Comparison of ENCODE assay signal across 13 cellular contexts in genomic region chr15:68618339-68619302, GRCh38. TPM values are rescaled to one million over a fixed set of nuclear protein-coding genes. Genes with fewer than 3 reads are reported as not detected.
DNase-seq lines count a peak whose midpoint lies in the region; ATAC-seq, FAIRE-seq and TF ChIP-seq lines count a peak whose summit lies in the region.
"Had no signal": no experiment of that assay in that cellular context is flagged by ENCODE, and none has a peak within 500 bp of the region (broad histone marks: within the 10 kb centered on the region; RNA-seq: fewer than 3 reads in every experiment).

No MANE protein-coding gene starts in this region.

- no peaks in the 10 kb centered on the region for H3K36me3 ChIP-seq in K562 (ENCODE audit: control insufficient read depth, insufficient read depth, low read length)
- H3K36me3 ChIP-seq in ascending aorta: no peaks in the 10 kb centered on the region
- no peaks in the 10 kb centered on the region for H3K36me3 ChIP-seq in effector memory CD4-positive, alpha-beta T cell (ENCODE audit: control insufficient read depth, insufficient read depth, low read length)

- no peaks in the 10 kb centered on the region for H3K79me2 ChIP-seq in K562 (ENCODE audit: control insufficient read depth, insufficient read depth, low read length)

- no peak overlapping the region for H3K4me2 ChIP-seq in K562 (ENCODE audit: insufficient read depth, low read length)

- no peak for TF ChIP-seq RAD21 in K562 (CRISPR knock-in tag; conservative IDR thresholded peaks at IDR 0.05 in 1 of 2, IDR thresholded peaks at IDR 0.05 in 1 of 2)

- intact Hi-C loops in K562 (cut with micrococcal nuclease) (no loop called here), ascending aorta (cut with DNase I) (no loop called here)

- BruUV-seq in K562 (replicated peaks; lab: Mats Ljungman, UMichigan): no TSS peak

- in situ Hi-C loops in K562 (cut with MboI): no loop called here

- H3K4me1 ChIP-seq in K562 (replicated peaks in 1 of 2; ENCODE audit: control insufficient read depth in 2 of 2, insufficient read depth in 2 of 2, low read length in 2 of 2) (0 out of 5 replicates have a peak, but pooled peaks cover 0 to 3% of the 10 kb centered on the region in 2 experiments), ascending aorta (peaks cover 0 to 14% of the 10 kb centered on the region in 2 donors)
- no peaks in the 10 kb centered on the region for H3K4me1 ChIP-seq in effector memory CD4-positive, alpha-beta T cell (ENCODE audit: control insufficient read depth, insufficient read depth, low read length, poor library complexity, severe bottlenecking)

- TF ChIP-seq CTCF in NB4 (IDR thresholded peaks at IDR 0.05; ENCODE audit: low read depth, low read length) (no peak), K562 (IDR thresholded peaks at IDR 0.05 in 2 of 3, conservative IDR thresholded peaks at IDR 0.05 in 1 of 3; ENCODE audit: insufficient read depth in 2 of 3, low read depth in 1 of 3, low read length in 3 of 3) (no peak), ascending aorta (IDR thresholded peaks at IDR 0.05) (no peak)

- peak; percentile 82 for DNase-seq in DMS 273 (lab: John Stamatoyannopoulos, UW; ENCODE audit: unreplicated experiment)
- DNase-seq in NB4 (ENCODE audit: low read depth): peak; percentile 14
- no peak for DNase-seq in K562 (ENCODE audit: extremely low read depth in 1 of 4, low spot score in 3 of 4)
- no peak for DNase-seq in ascending aorta (ENCODE audit: low spot score in 2 of 2)
- DNase-seq in activated CD4-positive, CD25-positive, alpha-beta regulatory T cell treated with anti-CD3 and anti-CD28 coated beads, Interleukin-2, amount 50 U/mL, for 72 hours: no peak
- DNase-seq in effector memory CD4-positive, alpha-beta T cell: no peak
- DNase-seq: activated CD4-positive, alpha-beta T cell treated with anti-CD3 and anti-CD28 coated beads for 1 hour; activated naive CD4-positive, alpha-beta T cell treated with Interleukin-2 at 50 U/mL for 16 hours; DMS79; immature natural killer cell; KBM-7 had no signal

- H2AFZ ChIP-seq in K562 (ENCODE audit: low read depth, low read length): no peak overlapping the region

- no peak overlapping the region for H3K4me3 ChIP-seq in NB4 (ENCODE audit: low read depth, low read length)
- H3K4me3 ChIP-seq in K562: no peak overlapping the region
- no peak overlapping the region for H3K4me3 ChIP-seq in ascending aorta
- H3K4me3 ChIP-seq in effector memory CD4-positive, alpha-beta T cell (ENCODE audit: insufficient read depth, low read depth, low read length, poor library complexity, severe bottlenecking): no peak overlapping the region

- H3K27me3 ChIP-seq in K562 (ENCODE audit: control insufficient read depth in 2 of 2, insufficient read depth in 2 of 2, low read length in 2 of 2): peaks cover 19 to 45% of the 10 kb centered on the region in 2 experiments
- H3K27me3 ChIP-seq in layer of hippocampus (ENCODE audit: control insufficient read depth, insufficient read depth, low read length): no peaks in the 10 kb centered on the region
- no peaks in the 10 kb centered on the region for H3K27me3 ChIP-seq in ascending aorta
- H3K27me3 ChIP-seq in effector memory CD4-positive, alpha-beta T cell (replicated peaks; ENCODE audit: control insufficient read depth, insufficient read depth, low read length, poor library complexity, severe bottlenecking): no peaks in the 10 kb centered on the region

- FAIRE-seq in K562 (lab: Jason Lieb, UNC): no peak

- CTCF ChIA-PET in K562 (lab: Yijun Ruan, JAX; ENCODE audit: low intra/inter-chr PET ratio): no interaction called here

- H3K9ac ChIP-seq in K562 (ENCODE audit: insufficient read depth in 1 of 2, low read depth in 2 of 2, low read length in 2 of 2): no peak overlapping the region

- POLR2A ChIA-PET in K562 (lab: Yijun Ruan, JAX): no interaction called here

- H3K9me3 ChIP-seq in K562 (replicated peaks; ENCODE audit: control insufficient read depth, insufficient read depth, low read depth, low read length) (no peaks in the 10 kb centered on the region), ascending aorta (no peaks in the 10 kb centered on the region)
- H3K9me3 ChIP-seq in effector memory CD4-positive, alpha-beta T cell (ENCODE audit: control insufficient read depth, low read length): no peaks in the 10 kb centered on the region

- no peak for TF ChIP-seq EP300 in K562 (IDR thresholded peaks at IDR 0.05; ENCODE audit: low read length)

- no peak for ATAC-seq in K562
- no peak for ATAC-seq in HG02981 (IDR thresholded peaks at IDR 0.05; ENCODE audit: unreplicated experiment)

- TF ChIP-seq POLR2A in NB4 (IDR thresholded peaks at IDR 0.05; ENCODE audit: extremely low read depth, insufficient read length) (no peak), K562 (conservative IDR thresholded peaks at IDR 0.05) (no peak)

- no peaks in the 10 kb centered on the region for H3K9me1 ChIP-seq in K562 (ENCODE audit: control insufficient read depth, insufficient read depth, low read length)

- WGBS in K562 (ENCODE audit: insufficient coverage, low coverage, missing lambda C conversion rate): 0% methylated on average over 7 of the region's 7 CpGs

- H4K20me1 ChIP-seq in K562 (replicated peaks; ENCODE audit: control insufficient read depth, insufficient read depth, low read length): peaks cover 4% of the 10 kb centered on the region; the same call in 1 of the 2 replicates

- H3K27ac ChIP-seq in K562 (ENCODE audit: extremely low read depth, low read depth, low read length) (no peak overlapping the region), layer of hippocampus (ENCODE audit: low read depth, low read length) (peak overlapping the region; percentile 95), ascending aorta (no peak overlapping the region)
- no peak overlapping the region for H3K27ac ChIP-seq in effector memory CD4-positive, alpha-beta T cell (ENCODE audit: insufficient read depth, low read length, poor library complexity, severe bottlenecking)

TF ChIP-seq in K562, 482 proteins besides CTCF, POLR2A, EP300 and RAD21 (continues in another document):
- TF ChIP-seq CBX8 (IDR thresholded peaks at IDR 0.05; ENCODE audit: borderline replicate concordance, extremely low read depth, low read depth, low read length, poor library complexity, severe bottlenecking) (no peak), MEIS2 (IDR thresholded peaks at IDR 0.05; ENCODE audit: partially characterized antibody) (peak; percentile 46), CEBPG (CRISPR knock-in tag; IDR thresholded peaks at IDR 0.05) (no peak), CEBPG (tag; conservative IDR thresholded peaks at IDR 0.05 in 1 of 2, IDR thresholded peaks at IDR 0.05 in 1 of 2) (peak in 1 of 2 experiments; percentile 68; a peak in 2 of 4 replicates), REST (CRISPR knock-in tag; IDR thresholded peaks at IDR 0.05; ENCODE audit: low read depth) (no peak), CREB5 (CRISPR knock-in tag; IDR thresholded peaks at IDR 0.05) (no peak)

RNA-seq across cellular contexts. Expression of gene CORO2B, which starts 39.8 kb away (rescaled TPM):
- not detected in 2 replicates for total RNA-seq in K562 (2011; cell fraction: chromatin; rRNA removed; ENCODE audit: low replicate concordance)
- total RNA-seq in K562 (2011; cell fraction: nucleolus; rRNA removed): not detected in 2 replicates
- total RNA-seq in K562 (2011; cell fraction: nucleoplasm; rRNA removed): not detected in 2 replicates
- total RNA-seq in K562 (2014; rRNA removed) (not detected in 2 replicates), K562 (2014; rRNA removed; fragmentation: Illumina TruSeq; extraction: Trizol) (not detected in 2 replicates), K562 (2015; rRNA removed; fragmentation: Illumina TruSeq; extraction: Trizol) (not detected in 2 replicates), K562 (2021) (not detected in 2 replicates), ascending aorta (11.0 TPM)
- polyA plus RNA-seq in K562 (2011; rRNA removed) (not detected in 2 replicates), K562 (2014; fragmentation: Illumina TruSeq; extraction: Trizol) (not detected in 2 replicates), K562 (2014; fragmentation: Nextera tagmentation; extraction: Ambion mirVana) (not detected), K562 (2014; rRNA removed) (not detected in 2 replicates)
- not detected in 2 replicates for polyA plus RNA-seq in K562 (2011; cell fraction: cytosol; rRNA removed)
- not detected in 2 replicates for polyA plus RNA-seq in K562 (2011; cell fraction: nucleus; rRNA removed)
- polyA plus RNA-seq in K562 (2012): not detected in 2 replicates
- not detected in 2 replicates for polyA minus RNA-seq in K562 (2011; rRNA and poly(A)+ RNA removed)
- not detected in 2 replicates for polyA minus RNA-seq in K562 (2011; cell fraction: cytosol; rRNA and poly(A)+ RNA removed)
- polyA minus RNA-seq in K562 (2011; cell fraction: nucleus; rRNA and poly(A)+ RNA removed): not detected in 2 replicates
- polyA plus RNA-seq: immature natural killer cell had no signal

Comparison
In these comparisons a context has a peak if more than half of its experiments do, and no peak if none do; other contexts are left out.
1. DNase-seq: peak in DMS 273 (single experiment) and NB4 (single experiment); none in K562 (0 of 4), ascending aorta (0 of 2), activated CD4-positive, CD25-positive, alpha-beta regulatory T cell treated with anti-CD3 and anti-CD28 coated beads, Interleukin-2, amount 50 U/mL, for 72 hours (single experiment) and effector memory CD4-positive, alpha-beta T cell (0 of 3).
2. RNA of gene CORO2B, which starts 39.8 kb away (total RNA-seq): 11.0 TPM in ascending aorta (single experiment); not detected in K562; every median in the first group is over 10 times any median in the second.